Comparison of ENCODE assay signal across 18 cellular contexts in the genomic region with DNA sequence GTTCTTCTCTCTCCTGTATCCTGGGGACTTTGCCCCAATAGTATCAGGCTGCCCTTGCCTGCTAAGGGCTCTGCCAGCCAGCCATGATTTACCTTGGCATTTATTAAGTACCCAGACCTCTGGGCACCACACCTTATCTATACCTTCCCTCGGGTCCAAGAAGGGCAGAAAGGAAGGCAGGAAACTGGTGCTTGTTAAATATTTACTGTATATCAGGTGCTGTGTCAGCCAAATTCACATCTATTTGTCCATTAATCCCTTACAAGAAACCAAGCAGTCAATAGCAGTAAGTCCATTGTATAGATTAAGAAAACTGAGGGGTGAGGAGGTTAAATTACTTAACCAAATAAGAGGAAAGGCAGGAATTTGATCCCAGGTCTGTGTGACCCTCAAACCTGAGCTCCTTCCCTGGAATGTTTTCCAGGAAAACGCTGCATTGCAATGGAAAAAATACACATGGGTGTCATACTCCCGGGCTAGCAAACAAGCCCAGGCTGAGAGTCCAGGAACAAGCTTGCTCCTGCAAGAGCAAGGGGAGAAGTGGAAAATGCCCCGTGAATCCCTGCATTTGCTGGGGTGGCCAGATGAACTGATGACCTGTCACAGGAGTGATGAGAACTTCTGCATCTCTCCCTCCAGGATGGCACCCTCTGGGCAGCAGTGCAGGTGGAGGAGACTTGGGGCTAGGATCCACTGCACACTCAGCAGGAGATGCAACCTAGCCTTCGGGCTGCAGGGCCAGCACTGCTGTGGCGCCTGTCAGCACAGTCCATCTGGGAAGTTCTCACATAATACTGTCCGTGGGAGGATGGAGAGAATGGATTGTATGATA. TPM values are rescaled to one million over a fixed set of nuclear protein-coding genes. Genes with fewer than 3 reads are reported as not detected.
A peak's percentile ranks its signal among the peaks of the same experiment; 100 is the strongest.
DNase-seq lines count a peak whose midpoint lies in the region; ATAC-seq and TF ChIP-seq lines count a peak whose summit lies in the region.
"Had no signal": no experiment of that assay in that cellular context is flagged by ENCODE, and none has a peak within 500 bp of the region (broad histone marks: within the 10 kb centered on the region; RNA-seq: fewer than 3 reads in every experiment).

No MANE protein-coding gene starts in this region.

- H3K4me1 ChIP-seq in DOHH2 (ENCODE audit: control insufficient read depth, low read length) (peaks cover 11% of the 10 kb centered on the region), osteoblast (ENCODE audit: insufficient read depth, low read length) (no peaks in the 10 kb centered on the region)

- H3K36me3 ChIP-seq in DOHH2 (ENCODE audit: control insufficient read depth, low read length) (no peaks in the 10 kb centered on the region), osteoblast (ENCODE audit: insufficient read depth, low read length) (no peaks in the 10 kb centered on the region)
- H3K36me3 ChIP-seq: thoracic aorta had no signal

- no peak for ATAC-seq in stimulated activated memory B cell treated with anti-CD40 and anti-IgM and Interleukin-4, amounts not matched to agents 10 μg/mL and 1 μg/mL and 100 μg/mL, for 72 hours
- ATAC-seq in activated CD8-positive, alpha-beta T cell treated with anti-CD3 and anti-CD28 coated beads for 36 hours, result no peak
- ATAC-seq in GM21825 (IDR thresholded peaks at IDR 0.05; ENCODE audit: unreplicated experiment), result no peak

- no peaks in the 10 kb centered on the region for H3K27me3 Mint-ChIP-seq in mesothelial cell of epicardium (ENCODE audit: low read depth)
- H3K27me3 Mint-ChIP-seq in stimulated activated memory B cell treated with anti-CD40 and anti-IgM and Interleukin-4, amounts not matched to agents 10 μg/mL and 1 μg/mL and 100 μg/mL, for 72 hours, result peaks cover 20% of the 10 kb centered on the region
- H3K27me3 Mint-ChIP-seq in activated CD8-positive, alpha-beta T cell treated with anti-CD3 and anti-CD28 coated beads for 36 hours, result no peaks in the 10 kb centered on the region

- no peak overlapping the region for H2AFZ ChIP-seq in osteoblast (ENCODE audit: low read length)

- intact Hi-C loops in activated CD8-positive, alpha-beta T cell treated with anti-CD3 and anti-CD28 coated beads for 36 hours (cut with micrococcal nuclease), result no loop called here

- no peaks in the 10 kb centered on the region for H3K9me3 ChIP-seq in DOHH2 (ENCODE audit: control insufficient read depth, insufficient read depth, low read length)
- H3K9me3 ChIP-seq in osteoblast (ENCODE audit: low read depth, low read length), result no peaks in the 10 kb centered on the region
- H3K9me3 ChIP-seq: thoracic aorta had no signal

- no peak for TF ChIP-seq CTCF in DOHH2 (IDR thresholded peaks at IDR 0.05; ENCODE audit: low read depth, low read length, poor library complexity, severe bottlenecking)
- TF ChIP-seq CTCF in mesothelial cell of epicardium (IDR thresholded peaks at IDR 0.05; ENCODE audit: unreplicated experiment), result no peak
- TF ChIP-seq CTCF in activated CD8-positive, alpha-beta T cell treated with anti-CD3 and anti-CD28 coated beads for 36 hours (IDR thresholded peaks at IDR 0.05), result no peak
- TF ChIP-seq CTCF in osteoblast (IDR thresholded peaks at IDR 0.05; ENCODE audit: extremely low read depth, low read depth, low read length), result no peak

- H3K4me1 Mint-ChIP-seq in mesothelial cell of epicardium, result peaks cover 77% of the 10 kb centered on the region
- H3K4me1 Mint-ChIP-seq in stimulated activated memory B cell treated with anti-CD40 and anti-IgM and Interleukin-4, amounts not matched to agents 10 μg/mL and 1 μg/mL and 100 μg/mL, for 72 hours, result peaks cover 12% of the 10 kb centered on the region
- peaks cover 19% of the 10 kb centered on the region for H3K4me1 Mint-ChIP-seq in activated CD8-positive, alpha-beta T cell treated with anti-CD3 and anti-CD28 coated beads for 36 hours (ENCODE audit: low read depth)

- peak overlapping the region; percentile 77 for H3K27ac Mint-ChIP-seq in mesothelial cell of epicardium
- H3K27ac Mint-ChIP-seq in stimulated activated memory B cell treated with anti-CD40 and anti-IgM and Interleukin-4, amounts not matched to agents 10 μg/mL and 1 μg/mL and 100 μg/mL, for 72 hours, result peak overlapping the region; percentile 25
- H3K27ac Mint-ChIP-seq in activated CD8-positive, alpha-beta T cell treated with anti-CD3 and anti-CD28 coated beads for 36 hours, result no peak overlapping the region
- H3K27ac Mint-ChIP-seq: endodermal cell had no signal

- H4K20me1 ChIP-seq in DOHH2 (ENCODE audit: control insufficient read depth, insufficient read depth, low read depth, low read length) (no peaks in the 10 kb centered on the region), osteoblast (ENCODE audit: insufficient read depth, low read length) (no peaks in the 10 kb centered on the region)

- CTCF ChIA-PET in activated CD8-positive, alpha-beta T cell treated with anti-CD3 and anti-CD28 coated beads for 36 hours (lab: Charles Lee), result interaction anchor here (1.0 kb wide), 1 partner anchor 135 kb away, joined by 3 read pairs; no protein-coding TSS in a partner anchor

- peak overlapping the region; percentile 34; the same call in 1 of the 2 replicates for H3K4me2 ChIP-seq in DOHH2 (ENCODE audit: low read length)
- H3K4me2 ChIP-seq in osteoblast (ENCODE audit: insufficient read depth, low read length), result no peak overlapping the region

- peaks cover 3% of the 10 kb centered on the region; the same call in 1 of the 2 replicates for H3K27me3 ChIP-seq in DOHH2 (ENCODE audit: control insufficient read depth, low read length)
- peaks cover 63% of the 10 kb centered on the region for H3K27me3 ChIP-seq in osteoblast (ENCODE audit: insufficient read depth, low read length)

- POLR2A ChIA-PET in activated CD8-positive, alpha-beta T cell treated with anti-CD3 and anti-CD28 coated beads for 36 hours (lab: Charles Lee), result no interaction called here

- H3K27ac ChIP-seq in DOHH2 (ENCODE audit: low read depth, low read length), result no peak overlapping the region
- no peak overlapping the region for H3K27ac ChIP-seq in osteoblast (ENCODE audit: low read depth, low read length)
- H3K27ac ChIP-seq: thoracic aorta had no signal

- no peak overlapping the region for H3K4me3 Mint-ChIP-seq in mesothelial cell of epicardium
- H3K4me3 Mint-ChIP-seq in stimulated activated memory B cell treated with anti-CD40 and anti-IgM and Interleukin-4, amounts not matched to agents 10 μg/mL and 1 μg/mL and 100 μg/mL, for 72 hours, result no peak overlapping the region
- no peak overlapping the region for H3K4me3 Mint-ChIP-seq in activated CD8-positive, alpha-beta T cell treated with anti-CD3 and anti-CD28 coated beads for 36 hours
- H3K4me3 Mint-ChIP-seq: activated CD4-positive, alpha-beta T cell treated with anti-CD3 and anti-CD28 coated beads for 36 hours; activated naive CD4-positive, alpha-beta T cell treated with anti-CD3 and anti-CD28 coated beads for 36 hours; endodermal cell; neural crest cell had no signal

- DNase-seq in amniotic epithelial cell (ENCODE audit: low read depth) (peak; percentile 35), mesothelial cell of epicardium (ENCODE audit: low spot score in 2 of 2, unreplicated experiment in 2 of 2) (peak in 1 of 2 experiments; percentile 31), osteoblast (ENCODE audit: insufficient read length, low spot score, missing footprints) (no peak)
- DNase-seq in activated CD8-positive, alpha-beta T cell treated with anti-CD3 and anti-CD28 coated beads for 36 hours, result no peak
- DNase-seq: NCI-H1092 treated with DMSO at 0.1 percent for 48 hours, NCI-H2107, NCI-H510A treated with DMSO at 0.1 percent for 48 hours had no signal

- H3K4me3 ChIP-seq in DOHH2 (ENCODE audit: low read length), result no peak overlapping the region
- H3K4me3 ChIP-seq in osteoblast (ENCODE audit: insufficient read depth, low read length), result no peak overlapping the region
- H3K4me3 ChIP-seq: thoracic aorta had no signal

- H3F3A ChIP-seq in DOHH2 (ENCODE audit: control insufficient read depth, insufficient read depth), result no peaks in the 10 kb centered on the region

- H3K9me3 Mint-ChIP-seq in mesothelial cell of epicardium, result no peaks in the 10 kb centered on the region
- H3K9me3 Mint-ChIP-seq in stimulated activated memory B cell treated with anti-CD40 and anti-IgM and Interleukin-4, amounts not matched to agents 10 μg/mL and 1 μg/mL and 100 μg/mL, for 72 hours, result no peaks in the 10 kb centered on the region
- no peaks in the 10 kb centered on the region for H3K9me3 Mint-ChIP-seq in activated CD8-positive, alpha-beta T cell treated with anti-CD3 and anti-CD28 coated beads for 36 hours
- H3K9me3 Mint-ChIP-seq: activated naive CD4-positive, alpha-beta T cell treated with anti-CD3 and anti-CD28 coated beads for 36 hours; endodermal cell; neural crest cell had no signal

- no peaks in the 10 kb centered on the region for H3K9me2 ChIP-seq in DOHH2 (replicated peaks; ENCODE audit: control insufficient read depth, low read length)

- no peaks in the 10 kb centered on the region for H3K79me2 ChIP-seq in DOHH2 (ENCODE audit: control insufficient read depth, low read length)
- H3K79me2 ChIP-seq in osteoblast (ENCODE audit: insufficient read depth, low read length), result no peaks in the 10 kb centered on the region

- H3K36me3 Mint-ChIP-seq in mesothelial cell of epicardium, result no peaks in the 10 kb centered on the region
- no peaks in the 10 kb centered on the region for H3K36me3 Mint-ChIP-seq in stimulated activated memory B cell treated with anti-CD40 and anti-IgM and Interleukin-4, amounts not matched to agents 10 μg/mL and 1 μg/mL and 100 μg/mL, for 72 hours
- H3K36me3 Mint-ChIP-seq in activated CD8-positive, alpha-beta T cell treated with anti-CD3 and anti-CD28 coated beads for 36 hours (ENCODE audit: low read depth), result no peaks in the 10 kb centered on the region

RNA-seq across cellular contexts. Expression of gene CIB4, which starts 30.4 kb away (rescaled TPM):
- total RNA-seq in mesothelial cell of epicardium (not detected in 3 replicates), osteoblast (not detected in 2 replicates)
- not detected for total RNA-seq in activated CD8-positive, alpha-beta T cell treated with anti-CD3 and anti-CD28 coated beads for 36 hours
- total RNA-seq: activated CD4-positive, alpha-beta T cell treated with anti-CD3 and anti-CD28 coated beads for 36 hours; activated naive CD4-positive, alpha-beta T cell treated with anti-CD3 and anti-CD28 coated beads for 36 hours; endodermal cell; G401; lung microvascular endothelial cell; neural crest cell; RPMI7951; thoracic aorta had no signal
